ENCODE assay signal across 1 cellular context in the genomic region with DNA sequence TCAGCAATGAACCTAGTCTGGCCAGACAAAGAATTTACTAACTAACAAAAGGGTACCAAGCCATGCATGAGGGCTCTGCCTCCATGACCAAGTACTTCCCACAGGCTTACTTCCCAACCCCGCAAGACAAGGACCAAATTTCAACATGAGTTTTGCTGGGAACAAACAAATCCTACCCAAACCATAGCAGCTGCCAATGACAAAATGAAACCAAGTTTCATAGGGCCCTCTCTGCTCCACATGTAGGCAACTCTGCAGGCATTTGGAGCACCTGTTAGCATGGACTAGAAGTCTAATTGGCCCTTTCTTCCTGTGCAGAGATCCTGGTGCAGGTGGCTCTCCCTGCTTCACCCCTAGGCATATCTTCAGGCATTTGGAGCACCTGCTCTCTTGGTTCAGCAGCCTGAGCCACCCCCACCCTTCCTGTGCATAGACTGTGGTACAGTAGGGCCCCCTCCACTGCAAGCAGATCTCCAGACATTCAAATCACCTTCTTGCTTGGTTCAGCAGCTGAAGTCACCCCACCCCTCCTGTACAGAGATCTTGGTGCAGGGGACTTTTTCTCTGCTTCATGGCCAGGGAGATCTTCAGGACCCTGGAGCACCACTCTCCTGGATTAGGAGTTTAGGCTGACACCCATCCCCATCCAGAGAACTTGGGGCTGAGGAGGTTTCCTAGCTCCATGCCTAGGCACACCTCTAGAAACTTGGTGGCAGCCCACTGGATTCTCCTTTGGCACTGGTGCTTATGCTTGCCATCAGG.
TF ChIP-seq lines count a peak whose summit lies in the region.

No MANE protein-coding gene starts in this region.

TF ChIP-seq in HCT116, 20 proteins besides CTCF, POLR2A, EP300 and RAD21:
- TF ChIP-seq, protein P1, sequence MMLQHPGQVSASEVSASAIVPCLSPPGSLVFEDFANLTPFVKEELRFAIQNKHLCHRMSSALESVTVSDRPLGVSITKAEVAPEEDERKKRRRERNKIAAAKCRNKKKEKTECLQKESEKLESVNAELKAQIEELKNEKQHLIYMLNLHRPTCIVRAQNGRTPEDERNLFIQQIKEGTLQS (IDR thresholded peaks at IDR 0.05) = no peak
- no peak for TF ChIP-seq SP1 (IDR thresholded peaks at IDR 0.05; ENCODE audit: low read depth)
- TF ChIP-seq SRF (IDR thresholded peaks at IDR 0.05; ENCODE audit: low read depth) = no peak
- no peak for TF ChIP-seq TCF7L2 (IDR thresholded peaks at IDR 0.05; ENCODE audit: borderline replicate concordance, extremely low read depth, insufficient read depth, insufficient read length)
- no peak for TF ChIP-seq FOSL1 (IDR thresholded peaks at IDR 0.05; ENCODE audit: low read depth)
- no peak for TF ChIP-seq CEBPB (IDR thresholded peaks at IDR 0.05; ENCODE audit: low read depth)
- TF ChIP-seq, protein P2, sequence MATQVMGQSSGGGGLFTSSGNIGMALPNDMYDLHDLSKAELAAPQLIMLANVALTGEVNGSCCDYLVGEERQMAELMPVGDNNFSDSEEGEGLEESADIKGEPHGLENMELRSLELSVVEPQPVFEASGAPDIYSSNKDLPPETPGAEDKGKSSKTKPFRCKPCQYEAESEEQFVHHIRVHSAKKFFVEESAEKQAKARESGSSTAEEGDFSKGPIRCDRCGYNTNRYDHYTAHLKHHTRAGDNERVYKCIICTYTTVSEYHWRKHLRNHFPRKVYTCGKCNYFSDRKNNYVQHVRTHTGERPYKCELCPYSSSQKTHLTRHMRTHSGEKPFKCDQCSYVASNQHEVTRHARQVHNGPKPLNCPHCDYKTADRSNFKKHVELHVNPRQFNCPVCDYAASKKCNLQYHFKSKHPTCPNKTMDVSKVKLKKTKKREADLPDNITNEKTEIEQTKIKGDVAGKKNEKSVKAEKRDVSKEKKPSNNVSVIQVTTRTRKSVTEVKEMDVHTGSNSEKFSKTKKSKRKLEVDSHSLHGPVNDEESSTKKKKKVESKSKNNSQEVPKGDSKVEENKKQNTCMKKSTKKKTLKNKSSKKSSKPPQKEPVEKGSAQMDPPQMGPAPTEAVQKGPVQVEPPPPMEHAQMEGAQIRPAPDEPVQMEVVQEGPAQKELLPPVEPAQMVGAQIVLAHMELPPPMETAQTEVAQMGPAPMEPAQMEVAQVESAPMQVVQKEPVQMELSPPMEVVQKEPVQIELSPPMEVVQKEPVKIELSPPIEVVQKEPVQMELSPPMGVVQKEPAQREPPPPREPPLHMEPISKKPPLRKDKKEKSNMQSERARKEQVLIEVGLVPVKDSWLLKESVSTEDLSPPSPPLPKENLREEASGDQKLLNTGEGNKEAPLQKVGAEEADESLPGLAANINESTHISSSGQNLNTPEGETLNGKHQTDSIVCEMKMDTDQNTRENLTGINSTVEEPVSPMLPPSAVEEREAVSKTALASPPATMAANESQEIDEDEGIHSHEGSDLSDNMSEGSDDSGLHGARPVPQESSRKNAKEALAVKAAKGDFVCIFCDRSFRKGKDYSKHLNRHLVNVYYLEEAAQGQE (IDR thresholded peaks at IDR 0.05; ENCODE audit: low read depth) = no peak
- TF ChIP-seq, protein P3, sequence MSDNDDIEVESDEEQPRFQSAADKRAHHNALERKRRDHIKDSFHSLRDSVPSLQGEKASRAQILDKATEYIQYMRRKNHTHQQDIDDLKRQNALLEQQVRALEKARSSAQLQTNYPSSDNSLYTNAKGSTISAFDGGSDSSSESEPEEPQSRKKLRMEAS (IDR thresholded peaks at IDR 0.05) = no peak
- no peak for TF ChIP-seq POLR2AphosphoS5 (IDR thresholded peaks at IDR 0.05; ENCODE audit: low read depth, low read length)
- no peak for TF ChIP-seq EZH2phosphoT487 (IDR thresholded peaks at IDR 0.05; ENCODE audit: borderline replicate concordance)
- no peak for TF ChIP-seq ZFX (IDR thresholded peaks at IDR 0.05)
- TF ChIP-seq SIN3A (IDR thresholded peaks at IDR 0.05; ENCODE audit: low read depth) = no peak
TF ChIP-seq in HCT116: peak in this region for 0.
